In genomic region chr5:110726249-110727024, GRCh38 we compare ENCODE assay signal across 1 cellular context.
TF ChIP-seq lines count a peak whose summit lies in the region.

Gene TMEM232 (minus strand): TSS chr5:110726671. CDS start chr5:110667352, 59,319 bp downstream.

TF ChIP-seq in K562, 482 proteins besides CTCF, POLR2A, EP300 and RAD21 (continued from another document and continues in another):
- TF ChIP-seq ZBTB40 (IDR thresholded peaks at IDR 0.05) = no peak; the same call in 1 of the 2 replicates
- TF ChIP-seq ZBTB40 (CRISPR knock-in tag; IDR thresholded peaks at IDR 0.05) = no peak
- TF ChIP-seq SUPT5H (IDR thresholded peaks at IDR 0.05) = no peak
- TF ChIP-seq ZFP1 (CRISPR knock-in tag; IDR thresholded peaks at IDR 0.05) = no peak
- no peak for TF ChIP-seq ZNF407 (IDR thresholded peaks at IDR 0.05; ENCODE audit: low read depth)
- no peak for TF ChIP-seq RBBP5 (IDR thresholded peaks at IDR 0.05; ENCODE audit: borderline replicate concordance, insufficient read depth, low read length, poor library complexity, severe bottlenecking)
- TF ChIP-seq AFF4 (CRISPR knock-in tag; IDR thresholded peaks at IDR 0.05) = no peak
- TF ChIP-seq HBP1 (CRISPR knock-in tag; IDR thresholded peaks at IDR 0.05) = no peak
- no peak for TF ChIP-seq ADNP (tag; IDR thresholded peaks at IDR 0.05)
- TF ChIP-seq HMG20B (CRISPR knock-in tag; IDR thresholded peaks at IDR 0.05) = no peak
- no peak for TF ChIP-seq ILK (tag; IDR thresholded peaks at IDR 0.05; ENCODE audit: borderline replicate concordance, low read depth)
- no peak for TF ChIP-seq MCM5 (IDR thresholded peaks at IDR 0.05; ENCODE audit: low read depth)
- no peak for TF ChIP-seq SP1 (CRISPR knock-in tag; IDR thresholded peaks at IDR 0.05)
- TF ChIP-seq TAF7 (tag; IDR thresholded peaks at IDR 0.05) = no peak
- TF ChIP-seq CBFA2T2 (conservative IDR thresholded peaks at IDR 0.05) = 0 out of 2 replicates have a peak, but pooled peaks have one; percentile 15
- TF ChIP-seq RUNX1 (IDR thresholded peaks at IDR 0.05; ENCODE audit: low read depth) = no peak
- no peak for TF ChIP-seq TEAD4 (IDR thresholded peaks at IDR 0.05; ENCODE audit: low read length)
- TF ChIP-seq TEAD4 (CRISPR knock-in tag; IDR thresholded peaks at IDR 0.05; ENCODE audit: borderline replicate concordance) = no peak
- no peak for TF ChIP-seq GTF2B (IDR thresholded peaks at IDR 0.05; ENCODE audit: extremely low read depth, insufficient read length)
- no peak for TF ChIP-seq PRPF4 (IDR thresholded peaks at IDR 0.05; ENCODE audit: insufficient read depth, low read depth, low read length, poor library complexity, severe bottlenecking)
- TF ChIP-seq MNT (conservative IDR thresholded peaks at IDR 0.05) = peak; percentile 47 to 58; a peak in 3 of 4 replicates
- TF ChIP-seq RBM34 (IDR thresholded peaks at IDR 0.05; ENCODE audit: borderline replicate concordance, insufficient read depth, low read length) = no peak
- no peak for TF ChIP-seq NR2C2 (CRISPR knock-in tag; IDR thresholded peaks at IDR 0.05)
- TF ChIP-seq NR2C2 (tag; IDR thresholded peaks at IDR 0.05) = no peak
- no peak for TF ChIP-seq EWSR1 (IDR thresholded peaks at IDR 0.05; ENCODE audit: borderline replicate concordance, low read depth, partially characterized antibody)
- TF ChIP-seq NFIX (CRISPR knock-in tag; IDR thresholded peaks at IDR 0.05; ENCODE audit: low read depth) = no peak
- no peak for TF ChIP-seq SMARCE1 (IDR thresholded peaks at IDR 0.05)
- TF ChIP-seq ETS1 (conservative IDR thresholded peaks at IDR 0.05; ENCODE audit: control insufficient read depth, low read depth, low read length) = no peak
- TF ChIP-seq MCM2 (IDR thresholded peaks at IDR 0.05; ENCODE audit: low read depth) = no peak
- no peak for TF ChIP-seq SMARCA5 (IDR thresholded peaks at IDR 0.05)
